In genomic region chr17:360141-360705, GRCh38 we compare ENCODE assay signal across 19 cellular contexts.
"Had no signal": no experiment of that assay in that cellular context is flagged by ENCODE, and none has a peak within 500 bp of the region (broad histone marks: within the 10 kb centered on the region; RNA-seq: fewer than 3 reads in every experiment).

No MANE protein-coding gene starts in this region.

- FAIRE-seq: astrocyte, colon had no signal

- H3K9me3 ChIP-seq: adrenal gland, breast epithelium, gastroesophageal sphincter, heart left ventricle had no signal

- H3K4me1 ChIP-seq: breast epithelium had no signal

- H3K4me3 ChIP-seq: adrenal gland, breast epithelium, gastroesophageal sphincter, heart left ventricle had no signal

- H3K27ac ChIP-seq: adrenal gland, breast epithelium, gastroesophageal sphincter, heart left ventricle, VCaP had no signal

- H3K27me3 ChIP-seq: adrenal gland, breast epithelium, gastroesophageal sphincter, heart left ventricle had no signal

- H3K36me3 ChIP-seq: adrenal gland, breast epithelium, gastroesophageal sphincter, heart left ventricle had no signal

- DNase-seq: activated CD4-positive, alpha-beta memory T cell treated with anti-CD3 and anti-CD28 coated beads, Interleukin-2, amount 10 ng/mL, durations not matched to agents 7 days and 5 days; activated CD4-positive, alpha-beta T cell treated with anti-CD3 and anti-CD28 coated beads, Interleukin-2, amount 10 ng/mL, durations not matched to agents 24 days and 14 days; activated gamma-delta T cell; activated T-cell treated with anti-CD3 and anti-CD28 coated beads, Interleukin-2, amount 50 U/mL, for 72 hours; adrenal gland; effector memory CD8-positive, alpha-beta T cell; left ventricle myocardium superior; mammary epithelial cell; stimulated activated CD4-positive, alpha-beta T cell treated with anti-CD3 and anti-CD28 coated beads, Interleukin-4, amount 100 ng/mL, for 24 hours; stimulated activated naive CD8-positive, alpha-beta T cell treated with anti-CD3 and anti-CD28 coated beads, Interleukin-15, Interleukin-2, amounts not matched to agents 100 U/mL and 50 U/mL, for 24 hours; T-cell had no signal

- ATAC-seq: activated CD4-positive, CD25-positive, alpha-beta regulatory T cell treated with anti-CD3 and anti-CD28 coated beads, Interleukin-2, amount 50 U/mL, for 24 hours; activated T-cell treated with anti-CD3 and anti-CD28 coated beads, Interleukin-2, amount 50 U/mL, for 72 hours; effector memory CD8-positive, alpha-beta T cell; gastroesophageal sphincter; heart left ventricle; left ventricle myocardium superior; natural killer cell treated with Interleukin-12 subunit alpha and Interleukin-12 subunit beta and Interleukin-15 and Interleukin-18, amount 100 ng/mL, for 72 hours; stimulated activated naive CD8-positive, alpha-beta T cell treated with anti-CD3 and anti-CD28 coated beads, Interleukin-15, Interleukin-2, amounts not matched to agents 100 U/mL and 50 U/mL, for 24 hours; T-cell had no signal
